Comparison of ENCODE assay signal across 8 cellular contexts in genomic region chr11:111601979-111602864, GRCh38.
A peak's percentile ranks its signal among the peaks of the same experiment; 100 is the strongest.
DNase-seq lines count a peak whose midpoint lies in the region; ATAC-seq and TF ChIP-seq lines count a peak whose summit lies in the region.

SIK2 (plus strand) TSS chr11:111602449; CDS start chr11:111602564, 115 bp downstream.

- ATAC-seq in GM18907 (IDR thresholded peaks at IDR 0.05; ENCODE audit: unreplicated experiment) (peak; percentile 90), HG03159 (IDR thresholded peaks at IDR 0.05; ENCODE audit: unreplicated experiment) (peak; percentile 84)

- peak; percentile 94 for TF ChIP-seq CTCF in AG09309 (IDR thresholded peaks at IDR 0.05; ENCODE audit: control insufficient read depth, insufficient read depth, low read depth, low read length, missing control alignments)

- DNase-seq in AG09309 (ENCODE audit: low read depth) (peak; percentile 71), NCI-H2196 treated with DMSO at 0.1 percent for 48 hours (lab: John Stamatoyannopoulos, UW; ENCODE audit: unreplicated experiment) (peak; percentile 95), iris pigment epithelial cell (ENCODE audit: low read depth) (peak; percentile 94)
- peak; percentile 69 to 90 (median 82) for DNase-seq in activated CD4-positive, CD25-positive, alpha-beta regulatory T cell (lab: John Stamatoyannopoulos, UW)
- peak; percentile 87 for DNase-seq in central memory CD4-positive, alpha-beta T cell
- DNase-seq in stimulated activated CD4-positive, alpha-beta T cell treated with anti-CD3 and anti-CD28 coated beads, Interleukin-12 subunit alpha, Interleukin-12 subunit beta, amount 100 ng/mL, for 4 hours: peak; percentile 84

- peak within 1 kb of the TSS; percentile 97 for H3K4me3 ChIP-seq in AG09309 (ENCODE audit: control insufficient read depth, low read depth, low read length)

Comparison
In these comparisons a context has a peak if more than half of its experiments do, and no peak if none do; other contexts are left out.
1. Peak in every context shown above with its lines: DNase-seq, ATAC-seq and H3K4me3 ChIP-seq.